In genomic region chr4:128060620-128061565, GRCh38 we compare ENCODE assay signal across 1 cellular context.
A peak's percentile ranks its signal among the peaks of the same experiment; 100 is the strongest.
TF ChIP-seq lines count a peak whose summit lies in the region.

Gene LARP1B, plus strand, starts transcription at chr4:128061312. Its CDS starts 13,640 bp downstream, at chr4:128074952.

TF ChIP-seq in HepG2, 621 proteins besides CTCF, POLR2A, EP300 and RAD21 (continued from another document and continues in another):
- TF ChIP-seq CEBPZ (IDR thresholded peaks at IDR 0.05; ENCODE audit: low read length) (no peak), NRL (CRISPR knock-in tag; IDR thresholded peaks at IDR 0.05; ENCODE audit: borderline replicate concordance) (no peak), ZNF720 (CRISPR knock-in tag; IDR thresholded peaks at IDR 0.05) (no peak), ZNF484 (CRISPR knock-in tag; IDR thresholded peaks at IDR 0.05; ENCODE audit: borderline replicate concordance, low read depth) (no peak), HNF1A (IDR thresholded peaks at IDR 0.05; ENCODE audit: low read depth) (no peak), HNF1A (CRISPR knock-in tag; IDR thresholded peaks at IDR 0.05; ENCODE audit: borderline replicate concordance) (peak; percentile 47; the same call in 1 of the 2 replicates), SYNCRIP (IDR thresholded peaks at IDR 0.05; ENCODE audit: insufficient read depth, low read depth, low read length) (no peak), NR3C1 (CRISPR knock-in tag; IDR thresholded peaks at IDR 0.05) (no peak), SRF (IDR thresholded peaks at IDR 0.05; ENCODE audit: low read depth, low read length) (no peak), ZBTB26 (CRISPR knock-in tag; IDR thresholded peaks at IDR 0.05; ENCODE audit: borderline replicate concordance) (peak; percentile 57; the same call in 1 of the 2 replicates), POLR2AphosphoS5 (IDR thresholded peaks at IDR 0.05; ENCODE audit: low read depth, low read length) (peak; percentile 78), PAX8 (CRISPR knock-in tag; IDR thresholded peaks at IDR 0.05; ENCODE audit: borderline replicate concordance) (no peak; the same call in 1 of the 2 replicates), ZNF775 (CRISPR knock-in tag; IDR thresholded peaks at IDR 0.05; ENCODE audit: borderline replicate concordance) (no peak), ZNF17 (CRISPR knock-in tag; IDR thresholded peaks at IDR 0.05) (no peak), ZNF18 (CRISPR knock-in tag; IDR thresholded peaks at IDR 0.05; ENCODE audit: insufficient replicate concordance) (peak; percentile 33), TERF1 (CRISPR knock-in tag; IDR thresholded peaks at IDR 0.05) (no peak), THAP8 (CRISPR knock-in tag; IDR thresholded peaks at IDR 0.05; ENCODE audit: borderline replicate concordance) (no peak), ZNF263 (CRISPR knock-in tag; IDR thresholded peaks at IDR 0.05) (peak; percentile 100), MNT (IDR thresholded peaks at IDR 0.05) (no peak), ZNF160 (CRISPR knock-in tag; IDR thresholded peaks at IDR 0.05) (peak; percentile 68), GABPA (IDR thresholded peaks at IDR 0.05; ENCODE audit: low read depth, low read length) (no peak), GABPA (CRISPR knock-in tag; IDR thresholded peaks at IDR 0.05; ENCODE audit: low read depth) (no peak), ZKSCAN1 (IDR thresholded peaks at IDR 0.05; ENCODE audit: low read length) (no peak), ZNF124 (CRISPR knock-in tag; IDR thresholded peaks at IDR 0.05) (peak; percentile 40; the same call in 1 of the 2 replicates), ZNF576 (CRISPR knock-in tag; IDR thresholded peaks at IDR 0.05) (no peak), AFF4 (CRISPR knock-in tag; IDR thresholded peaks at IDR 0.05) (no peak), ZNF292 (CRISPR knock-in tag; IDR thresholded peaks at IDR 0.05; ENCODE audit: borderline replicate concordance, low read depth) (no peak), ZNF570 (CRISPR knock-in tag; IDR thresholded peaks at IDR 0.05; ENCODE audit: borderline replicate concordance) (peak; percentile 76; the same call in 1 of the 2 replicates), ZFAT (CRISPR knock-in tag; conservative IDR thresholded peaks at IDR 0.05) (0 out of 2 replicates have a peak, but pooled peaks have one; percentile 49), RARA (CRISPR knock-in tag; IDR thresholded peaks at IDR 0.05) (peak; percentile 20; the same call in 1 of the 2 replicates), SETDB1 (CRISPR knock-in tag; IDR thresholded peaks at IDR 0.05; ENCODE audit: borderline replicate concordance) (no peak), SCMH1 (CRISPR knock-in tag; IDR thresholded peaks at IDR 0.05; ENCODE audit: borderline replicate concordance) (no peak), ZNF354B (CRISPR knock-in tag; IDR thresholded peaks at IDR 0.05) (0 out of 2 replicates have a peak, but pooled peaks have one; percentile 60), PRDM10 (CRISPR knock-in tag; IDR thresholded peaks at IDR 0.05; ENCODE audit: low read depth) (peak; percentile 60; the same call in 1 of the 2 replicates), MBD4 (IDR thresholded peaks at IDR 0.05; ENCODE audit: borderline replicate concordance, low read length) (no peak)
